Comparison of ENCODE assay signal across 28 cellular contexts in genomic region chrX:134101636-134102035, GRCh38.
"Had no signal": no experiment of that assay in that cellular context is flagged by ENCODE, and none has a peak within 500 bp of the region (broad histone marks: within the 10 kb centered on the region; RNA-seq: fewer than 3 reads in every experiment).

No MANE protein-coding gene starts in this region.

- DNase-seq: colonic mucosa; cortex of kidney; dermis blood vessel endothelial cell; dorsolateral prefrontal cortex; effector CD4-positive, alpha-beta T cell; effector CD8-positive, alpha-beta T cell; effector memory CD4-positive, alpha-beta T cell; endodermal cell; erythroblast; esophagus squamous epithelium; foreskin fibroblast; foreskin keratinocyte; foreskin melanocyte; gastrocnemius medialis; glutamatergic neuron; head of caudate nucleus; heart left ventricle; heart right ventricle had no signal

- H3K9me3 ChIP-seq: colonic mucosa, esophagus muscularis mucosa, esophagus squamous epithelium, gastrocnemius medialis, gastroesophageal sphincter, heart right ventricle had no signal

- H3K27ac Mint-ChIP-seq: dendritic cell treated with granulocyte-macrophage colony-stimulating factor and Interleukin-4, amounts not matched to agents 40 ng/mL and 50 ng/mL, for 4 days; endodermal cell had no signal

- H3K9me3 Mint-ChIP-seq: dendritic cell treated with granulocyte-macrophage colony-stimulating factor and Interleukin-4, amounts not matched to agents 40 ng/mL and 50 ng/mL, for 4 days had no signal

- ATAC-seq: esophagus mucosa, foreskin keratinocyte, gastrocnemius medialis, gastroesophageal sphincter, heart left ventricle, heart right ventricle had no signal

- FAIRE-seq: colon, endometrium, endothelial cell of umbilical vein, frontal cortex had no signal

- H3K4me1 Mint-ChIP-seq: endodermal cell had no signal

- H3K27me3 ChIP-seq: colonic mucosa, esophagus muscularis mucosa, esophagus squamous epithelium, foreskin keratinocyte, gastrocnemius medialis, gastroesophageal sphincter, heart left ventricle, heart right ventricle had no signal

- H3K4me3 Mint-ChIP-seq: dendritic cell treated with granulocyte-macrophage colony-stimulating factor and Interleukin-4, amounts not matched to agents 40 ng/mL and 50 ng/mL, for 4 days; endodermal cell had no signal

- H3K36me3 ChIP-seq: colonic mucosa, esophagus muscularis mucosa, esophagus squamous epithelium, gastrocnemius medialis, gastroesophageal sphincter, heart left ventricle, heart right ventricle had no signal

- H3K27ac ChIP-seq: colonic mucosa, coronary artery, dorsolateral prefrontal cortex, epithelial cell of prostate, esophagus muscularis mucosa, esophagus squamous epithelium, foreskin keratinocyte, gastrocnemius medialis, gastroesophageal sphincter, heart left ventricle, heart right ventricle had no signal

- H3K4me1 ChIP-seq: colonic mucosa, esophagus muscularis mucosa, esophagus squamous epithelium, foreskin keratinocyte, gastrocnemius medialis, gastroesophageal sphincter, heart left ventricle, heart right ventricle had no signal

- H3K27me3 Mint-ChIP-seq: dendritic cell treated with granulocyte-macrophage colony-stimulating factor and Interleukin-4, amounts not matched to agents 40 ng/mL and 50 ng/mL, for 4 days had no signal

- H3K4me3 ChIP-seq: colonic mucosa, coronary artery, dorsolateral prefrontal cortex, esophagus muscularis mucosa, esophagus squamous epithelium, gastrocnemius medialis, gastroesophageal sphincter, heart left ventricle, heart right ventricle had no signal
